In genomic region chr1:16207318-16208269, GRCh38 we compare ENCODE assay signal across 8 cellular contexts. TPM values are rescaled to one million over a fixed set of nuclear protein-coding genes. Genes with fewer than 3 reads are reported as not detected.
DNase-seq lines count a peak whose midpoint lies in the region; ATAC-seq and TF ChIP-seq lines count a peak whose summit lies in the region.

No MANE protein-coding gene starts in this region.

- H3K4me3 Mint-ChIP-seq in chondrocyte (ENCODE audit: unreplicated experiment) (peak overlapping the region; percentile 77), naive B cell (peak overlapping the region; percentile 91 to 98 (median 95))

- H3K4me3 ChIP-seq in BE2C (ENCODE audit: low read depth, low read length): peak overlapping the region; percentile 43

- DNase-seq in BE2C (no peak), KG1 (lab: John Stamatoyannopoulos, UW) (peak; percentile 61), chondrocyte (ENCODE audit: low spot score) (no peak), naive B cell (no peak), foreskin melanocyte (no peak), NCI-H2081 (lab: John Stamatoyannopoulos, UW) (no peak), SHP77 treated with DMSO at 0.1 percent for 48 hours (lab: John Stamatoyannopoulos, UW) (no peak)

- ATAC-seq in naive B cell (ENCODE audit: low read depth in 2 of 2) (no peak), GM19023 (IDR thresholded peaks at IDR 0.05; ENCODE audit: unreplicated experiment) (no peak)

- H3K4me1 Mint-ChIP-seq in chondrocyte (ENCODE audit: low read depth) (peaks cover 12% of the 10 kb centered on the region), naive B cell (peaks cover 5 to 23% (median 5%) of the 10 kb centered on the region in 3 donors)

- H3K36me3 ChIP-seq in BE2C: no peaks in the 10 kb centered on the region

- peaks cover 12% of the 10 kb centered on the region for H3K4me1 ChIP-seq in BE2C

- no peaks in the 10 kb centered on the region for H3K27me3 Mint-ChIP-seq in chondrocyte (ENCODE audit: low read depth)
- peaks cover 0 to 15% (median 0%) of the 10 kb centered on the region in 3 donors for H3K27me3 Mint-ChIP-seq in naive B cell

- H3K9me3 ChIP-seq in BE2C: no peaks in the 10 kb centered on the region

- H3K9me3 Mint-ChIP-seq in chondrocyte (ENCODE audit: low read depth): no peaks in the 10 kb centered on the region
- H3K9me3 Mint-ChIP-seq in naive B cell: no peaks in the 10 kb centered on the region

- H3K36me3 Mint-ChIP-seq in chondrocyte (ENCODE audit: low read depth) (peaks cover 4% of the 10 kb centered on the region), naive B cell (peaks cover 0 to 12% of the 10 kb centered on the region in 2 donors)

- H3K27ac Mint-ChIP-seq in chondrocyte (ENCODE audit: unreplicated experiment) (peak overlapping the region; percentile 97), naive B cell (peak overlapping the region in 5 of 6 donors; percentile 21 to 98 (median 88))

- TF ChIP-seq CTCF in BE2C (IDR thresholded peaks at IDR 0.05; ENCODE audit: low read depth, low read length) (no peak), chondrocyte (IDR thresholded peaks at IDR 0.05) (no peak)

- no peaks in the 10 kb centered on the region for H3K27me3 ChIP-seq in BE2C

RNA-seq across cellular contexts. Expression of gene ARHGEF19, which starts 4.9 kb away (rescaled TPM):
- 13.3 TPM for polyA plus RNA-seq in BE2C (2012; ENCODE audit: insufficient read depth, insufficient read length, low read depth)
- total RNA-seq in chondrocyte: 14.4 to 17.7 TPM (median 16.1 TPM) in 3 replicates
- polyA plus RNA-seq in naive B cell (ENCODE audit: low read depth in 6 of 6): 10 to 100 TPM in 2 of 6 donors, 1 to 10 TPM in 4; 7.0 to 10.8 (median 8.1) TPM

RNA-seq across cellular contexts. Expression of gene CPLANE2, which starts 29.4 kb away (rescaled TPM):
- 2.4 TPM for polyA plus RNA-seq in BE2C (2012; ENCODE audit: insufficient read depth, insufficient read length, low read depth)
- total RNA-seq in chondrocyte: 8.5 to 12.3 TPM (median 12.0 TPM) in 3 replicates
- polyA plus RNA-seq in naive B cell (ENCODE audit: low read depth in 6 of 6): 1 to 10 TPM; 2.3 to 6.3 (median 3.7) TPM

RNA-seq across cellular contexts. Expression of gene EPHA2, which starts 51.7 kb away (rescaled TPM):
- 6.2 TPM for polyA plus RNA-seq in BE2C (2012; ENCODE audit: insufficient read depth, insufficient read length, low read depth)
- total RNA-seq in chondrocyte: 38.5 to 47.4 TPM (median 40.0 TPM) in 3 replicates
- polyA plus RNA-seq in naive B cell (ENCODE audit: low read depth in 6 of 6): not detected
